In genomic region chr20:51318058-51318960, GRCh38 we compare ENCODE assay signal across 9 cellular contexts.
DNase-seq lines count a peak whose midpoint lies in the region; ATAC-seq and TF ChIP-seq lines count a peak whose summit lies in the region.
"Had no signal": no experiment of that assay in that cellular context is flagged by ENCODE, and none has a peak within 500 bp of the region (broad histone marks: within the 10 kb centered on the region; RNA-seq: fewer than 3 reads in every experiment).

No MANE protein-coding gene starts in this region.

- no peaks in the 10 kb centered on the region for H3K9me3 Mint-ChIP-seq in endothelial cell (ENCODE audit: unreplicated experiment)

- H3K4me2 ChIP-seq in osteoblast (ENCODE audit: insufficient read depth, low read length), result no peak overlapping the region

- peak overlapping the region; percentile 17 for H3K27ac Mint-ChIP-seq in endothelial cell (ENCODE audit: unreplicated experiment)

- no peaks in the 10 kb centered on the region for H3K79me2 ChIP-seq in osteoblast (ENCODE audit: insufficient read depth, low read length)

- no peak overlapping the region for H3K27ac ChIP-seq in osteoblast (ENCODE audit: low read depth, low read length)
- H3K27ac ChIP-seq: SJSA1 had no signal

- H3K4me3 ChIP-seq in osteoblast (ENCODE audit: insufficient read depth, low read length), result no peak overlapping the region
- H3K4me3 ChIP-seq: SJSA1 had no signal

- TF ChIP-seq CTCF in GM10248 (IDR thresholded peaks at IDR 0.05; ENCODE audit: control extremely low read depth, extremely low read depth, low read depth, missing control alignments), result peak; percentile 5
- peak; percentile 93 for TF ChIP-seq CTCF in endothelial cell (IDR thresholded peaks at IDR 0.05; ENCODE audit: unreplicated experiment)
- TF ChIP-seq CTCF in osteoblast (IDR thresholded peaks at IDR 0.05; ENCODE audit: extremely low read depth, low read depth, low read length), result peak; percentile 59

- ATAC-seq in HG02884 (IDR thresholded peaks at IDR 0.05; ENCODE audit: unreplicated experiment) (no peak), GM21360 (IDR thresholded peaks at IDR 0.05; ENCODE audit: unreplicated experiment) (no peak)

- DNase-seq in GM10248 (ENCODE audit: extremely low spot score) (peak; percentile 28), NCI-H146 treated with DMSO at 0.1 percent for 48 hours (lab: John Stamatoyannopoulos, UW; ENCODE audit: unreplicated experiment) (peak; percentile 11), endothelial cell (ENCODE audit: low spot score) (peak; percentile 83), osteoblast (ENCODE audit: insufficient read length, low spot score, missing footprints) (no peak), AG08395 (ENCODE audit: low spot score) (no peak)
- DNase-seq in activated CD4-positive, alpha-beta T cell treated with anti-CD3 and anti-CD28 coated beads, Interleukin-2, amount 50 U/mL, for 48 hours, result peak; percentile 72 to 74

- no peaks in the 10 kb centered on the region for H3K36me3 ChIP-seq in osteoblast (ENCODE audit: insufficient read depth, low read length)
- H3K36me3 ChIP-seq: SJSA1 had no signal

- peaks cover 6% of the 10 kb centered on the region for H3K4me1 Mint-ChIP-seq in endothelial cell (ENCODE audit: unreplicated experiment)

- no peak overlapping the region for H2AFZ ChIP-seq in osteoblast (ENCODE audit: low read length)

- H3K27me3 Mint-ChIP-seq in endothelial cell (ENCODE audit: unreplicated experiment), result peaks cover 13% of the 10 kb centered on the region

- H3K4me1 ChIP-seq in osteoblast (ENCODE audit: insufficient read depth, low read length), result no peaks in the 10 kb centered on the region
- H3K4me1 ChIP-seq: SJSA1 had no signal

- POLR2A ChIA-PET in GM10248 (lab: Yijun Ruan, JAX), result no interaction called here

- H3K36me3 Mint-ChIP-seq in endothelial cell (ENCODE audit: low read depth, unreplicated experiment), result no peaks in the 10 kb centered on the region

- H3K4me3 Mint-ChIP-seq in endothelial cell (ENCODE audit: unreplicated experiment), result no peak overlapping the region

- no peaks in the 10 kb centered on the region for H4K20me1 ChIP-seq in osteoblast (ENCODE audit: insufficient read depth, low read length)

- CTCF ChIA-PET in GM10248 (lab: Yijun Ruan, JAX), result interaction anchor here (1.5 to 2.0 kb wide), 3 partner anchors 9 to 330 kb away, joined by 5 to 9 read pairs (median 7); no protein-coding TSS in a partner anchor

- H3K27me3 ChIP-seq in osteoblast (ENCODE audit: insufficient read depth, low read length), result no peaks in the 10 kb centered on the region
- H3K27me3 ChIP-seq: SJSA1 had no signal

- peaks cover 3% of the 10 kb centered on the region for H3K9me3 ChIP-seq in osteoblast (ENCODE audit: low read depth, low read length)

Comparison
In these comparisons a context has a peak if more than half of its experiments do, and no peak if none do; other contexts are left out.
1. DNase-seq: peak in GM10248 (single experiment), NCI-H146 treated with DMSO at 0.1 percent for 48 hours (single experiment), activated CD4-positive, alpha-beta T cell treated with anti-CD3 and anti-CD28 coated beads, Interleukin-2, amount 50 U/mL, for 48 hours (2 of 2) and endothelial cell (single experiment); none in osteoblast (single experiment) and AG08395 (single experiment).
2. CTCF ChIP-seq: peak in every context shown above with its lines; median percentile 93 in endothelial cell; 59 in osteoblast; 5 in GM10248.